1 cellular context compared by ENCODE assay signal in the genomic region with DNA sequence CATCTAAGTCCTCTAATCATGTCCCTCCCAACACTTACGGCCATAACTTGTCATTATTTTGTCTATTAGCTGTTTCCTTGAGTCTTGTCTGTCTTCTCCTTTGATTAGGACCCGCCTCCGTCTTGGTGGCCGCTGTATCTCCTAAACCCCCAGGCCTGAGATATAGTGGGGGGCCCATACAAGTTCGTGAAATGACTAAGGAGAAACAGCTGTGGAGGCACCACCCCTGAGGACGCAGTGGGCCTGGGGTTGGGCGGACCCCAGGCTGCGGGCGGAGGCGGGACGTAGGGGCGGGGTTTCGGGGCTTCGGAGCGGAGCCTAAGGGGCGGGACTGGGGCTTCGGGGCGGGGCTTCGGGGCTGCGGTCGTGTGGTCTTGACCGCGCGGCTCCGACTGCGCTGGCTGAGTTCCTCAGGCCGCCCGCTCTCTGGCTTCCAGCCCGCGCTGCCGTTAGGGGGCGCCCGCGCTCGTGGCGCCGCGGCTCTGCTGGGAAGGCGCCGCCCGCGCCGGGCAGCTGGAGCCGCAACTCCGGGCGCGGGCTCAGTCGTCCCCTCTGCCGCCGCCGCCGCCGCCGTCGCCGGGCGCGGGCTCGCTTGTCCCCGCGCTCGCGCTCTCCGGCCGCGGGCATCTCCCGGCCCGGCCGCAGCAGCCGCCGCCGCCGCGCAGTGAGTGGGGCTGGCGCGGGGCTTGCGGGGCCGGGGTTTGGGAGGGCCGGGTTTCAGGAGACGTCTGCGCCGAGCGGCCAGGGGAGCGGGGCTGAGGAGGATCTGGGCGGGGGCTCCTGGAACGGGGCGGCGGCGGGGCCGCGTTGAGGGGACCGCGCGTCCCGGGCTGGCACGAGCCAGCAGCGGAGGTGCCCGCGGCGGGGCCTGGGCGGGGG.
TF ChIP-seq lines count a peak whose summit lies in the region.

A gene (plus strand): TSS at position 591 of the 879 bp plus-strand sequence. CDS start 6,660 bp downstream, outside the sequence.

TF ChIP-seq in WTC11, 78 proteins besides CTCF, POLR2A, EP300 and RAD21 (continued from another document):
- TF ChIP-seq, protein P1, sequence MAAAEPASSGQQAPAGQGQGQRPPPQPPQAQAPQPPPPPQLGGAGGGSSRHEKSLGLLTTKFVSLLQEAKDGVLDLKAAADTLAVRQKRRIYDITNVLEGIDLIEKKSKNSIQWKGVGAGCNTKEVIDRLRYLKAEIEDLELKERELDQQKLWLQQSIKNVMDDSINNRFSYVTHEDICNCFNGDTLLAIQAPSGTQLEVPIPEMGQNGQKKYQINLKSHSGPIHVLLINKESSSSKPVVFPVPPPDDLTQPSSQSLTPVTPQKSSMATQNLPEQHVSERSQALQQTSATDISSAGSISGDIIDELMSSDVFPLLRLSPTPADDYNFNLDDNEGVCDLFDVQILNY (CRISPR knock-in tag; IDR thresholded peaks at IDR 0.05), result peak; percentile 53; the same call in 1 of the 2 replicates
- TF ChIP-seq, protein P2, sequence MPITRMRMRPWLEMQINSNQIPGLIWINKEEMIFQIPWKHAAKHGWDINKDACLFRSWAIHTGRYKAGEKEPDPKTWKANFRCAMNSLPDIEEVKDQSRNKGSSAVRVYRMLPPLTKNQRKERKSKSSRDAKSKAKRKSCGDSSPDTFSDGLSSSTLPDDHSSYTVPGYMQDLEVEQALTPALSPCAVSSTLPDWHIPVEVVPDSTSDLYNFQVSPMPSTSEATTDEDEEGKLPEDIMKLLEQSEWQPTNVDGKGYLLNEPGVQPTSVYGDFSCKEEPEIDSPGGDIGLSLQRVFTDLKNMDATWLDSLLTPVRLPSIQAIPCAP (CRISPR knock-in tag; IDR thresholded peaks at IDR 0.05), result no peak
- TF ChIP-seq HMGA2 (CRISPR knock-in tag; IDR thresholded peaks at IDR 0.05), result no peak
- TF ChIP-seq, protein P3, sequence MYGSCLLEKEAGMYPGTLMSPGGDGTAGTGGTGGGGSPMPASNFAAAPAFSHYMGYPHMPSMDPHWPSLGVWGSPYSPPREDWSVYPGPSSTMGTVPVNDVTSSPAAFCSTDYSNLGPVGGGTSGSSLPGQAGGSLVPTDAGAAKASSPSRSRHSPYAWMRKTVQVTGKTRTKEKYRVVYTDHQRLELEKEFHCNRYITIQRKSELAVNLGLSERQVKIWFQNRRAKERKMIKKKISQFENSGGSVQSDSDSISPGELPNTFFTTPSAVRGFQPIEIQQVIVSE (CRISPR knock-in tag; IDR thresholded peaks at IDR 0.05; ENCODE audit: borderline replicate concordance), result no peak
- peak; percentile 10; the same call in 1 of the 2 replicates for TF ChIP-seq FOXK1 (CRISPR knock-in tag; IDR thresholded peaks at IDR 0.05)
- TF ChIP-seq ATF1 (CRISPR knock-in tag; IDR thresholded peaks at IDR 0.05), result no peak
